In the genomic region with DNA sequence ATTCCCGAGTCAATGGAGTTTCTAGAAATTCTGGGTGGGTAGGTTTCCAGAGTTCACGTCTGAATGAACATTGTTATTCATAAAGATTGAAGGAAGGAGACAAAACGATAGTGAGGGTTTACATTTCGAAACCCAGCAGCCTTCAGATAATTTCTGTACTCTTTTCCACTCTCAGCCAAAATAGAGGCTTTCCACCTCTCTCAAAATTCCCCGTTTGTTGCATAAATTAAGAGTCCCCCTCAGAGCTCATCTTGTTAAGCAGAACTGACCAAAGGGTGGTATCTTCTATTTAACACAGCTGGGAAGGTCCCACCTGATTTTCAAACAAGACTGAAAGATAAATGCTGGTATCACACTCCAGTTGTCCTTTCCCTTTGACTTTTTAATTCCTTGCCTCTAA, we compare ENCODE assay signal across 16 cellular contexts.
"Had no signal": no experiment of that assay in that cellular context is flagged by ENCODE, and none has a peak within 500 bp of the region (broad histone marks: within the 10 kb centered on the region; RNA-seq: fewer than 3 reads in every experiment).

No MANE protein-coding gene starts in this region.

- ATAC-seq: left lung, WTC11 had no signal

- H3K36me3 Mint-ChIP-seq: activated naive CD4-positive, alpha-beta T cell treated with anti-CD3 and anti-CD28 coated beads, Interleukin-2, amount 10 ng/mL, durations not matched to agents 7 days and 5 days; naive B cell; WTC11 had no signal

- H3K4me1 Mint-ChIP-seq: activated CD4-positive, alpha-beta memory T cell treated with anti-CD3 and anti-CD28 coated beads, Interleukin-2, amount 10 ng/mL, durations not matched to agents 7 days and 5 days; activated naive CD4-positive, alpha-beta T cell treated with anti-CD3 and anti-CD28 coated beads, Interleukin-2, amount 10 ng/mL, durations not matched to agents 7 days and 5 days; naive B cell had no signal

- FAIRE-seq: endometrium, keratinocyte, TTC549 had no signal

- H2AFZ ChIP-seq: hepatocyte had no signal

- H3K4me3 Mint-ChIP-seq: activated CD4-positive, alpha-beta memory T cell treated with anti-CD3 and anti-CD28 coated beads, Interleukin-2, amount 10 ng/mL, durations not matched to agents 7 days and 5 days; activated naive CD4-positive, alpha-beta T cell treated with anti-CD3 and anti-CD28 coated beads, Interleukin-2, amount 10 ng/mL, durations not matched to agents 7 days and 5 days; activated T-cell treated with anti-CD3 and anti-CD28 coated beads, Interleukin-2, amount 50 U/mL, for 24 hours; naive B cell; WTC11 had no signal

- H3K4me3 ChIP-seq: hepatocyte, left lung, ovary, stomach, thoracic aorta had no signal

- H3K9me3 ChIP-seq: left lung, ovary, stomach, thoracic aorta had no signal

- H3K9me3 Mint-ChIP-seq: activated CD4-positive, alpha-beta memory T cell treated with anti-CD3 and anti-CD28 coated beads, Interleukin-2, amount 10 ng/mL, durations not matched to agents 7 days and 5 days; activated naive CD4-positive, alpha-beta T cell treated with anti-CD3 and anti-CD28 coated beads, Interleukin-2, amount 10 ng/mL, durations not matched to agents 7 days and 5 days; activated T-cell treated with anti-CD3 and anti-CD28 coated beads, Interleukin-2, amount 50 U/mL, for 24 hours; naive B cell; WTC11 had no signal

- H3K36me3 ChIP-seq: left lung, ovary, stomach, thoracic aorta had no signal

- DNase-seq: activated CD4-positive, alpha-beta memory T cell treated with anti-CD3 and anti-CD28 coated beads, Interleukin-2, amount 10 ng/mL, durations not matched to agents 7 days and 5 days; activated CD4-positive, alpha-beta T cell treated with anti-CD3 and anti-CD28 coated beads for 4 hours; activated naive CD4-positive, alpha-beta T cell treated with anti-CD3 and anti-CD28 coated beads, Interleukin-2, amount 10 ng/mL, durations not matched to agents 7 days and 5 days; activated T-cell treated with anti-CD3 and anti-CD28 coated beads, Interleukin-2, amount 50 U/mL, for 24 hours; left lung; mammary epithelial cell; naive B cell; ovary; stimulated activated CD4-positive, alpha-beta T cell treated with anti-CD3 and anti-CD28 coated beads, Interleukin-1b, Interleukin-23, amount 100 ng/mL, for 48 hours; stomach had no signal

- H3K79me2 ChIP-seq: hepatocyte had no signal

- H3K4me2 ChIP-seq: hepatocyte had no signal

- H3K27ac Mint-ChIP-seq: activated CD4-positive, alpha-beta memory T cell treated with anti-CD3 and anti-CD28 coated beads, Interleukin-2, amount 10 ng/mL, durations not matched to agents 7 days and 5 days; activated naive CD4-positive, alpha-beta T cell treated with anti-CD3 and anti-CD28 coated beads, Interleukin-2, amount 10 ng/mL, durations not matched to agents 7 days and 5 days; activated T-cell treated with anti-CD3 and anti-CD28 coated beads, Interleukin-2, amount 50 U/mL, for 24 hours; naive B cell; WTC11 had no signal

- H3K4me1 ChIP-seq: left lung, stomach had no signal

- H3K27ac ChIP-seq: hepatocyte, left lung, ovary, stomach, thoracic aorta had no signal
